ENCODE assay signal across 18 cellular contexts in genomic region chr4:102447413-102447812, GRCh38. TPM values are rescaled to one million over a fixed set of nuclear protein-coding genes. Genes with fewer than 3 reads are reported as not detected.
DNase-seq lines count a peak whose midpoint lies in the region; ATAC-seq and TF ChIP-seq lines count a peak whose summit lies in the region.
"Had no signal": no experiment of that assay in that cellular context is flagged by ENCODE, and none has a peak within 500 bp of the region (broad histone marks: within the 10 kb centered on the region; RNA-seq: fewer than 3 reads in every experiment).

No MANE protein-coding gene starts in this region.

- H3K36me3 Mint-ChIP-seq in central memory CD8-positive, alpha-beta T cell (ENCODE audit: insufficient read depth) = no peaks in the 10 kb centered on the region
- H3K36me3 Mint-ChIP-seq in CD4-positive, alpha-beta T cell (ENCODE audit: low read depth) = no peaks in the 10 kb centered on the region
- H3K36me3 Mint-ChIP-seq: type B pancreatic cell had no signal

- no peak for TF ChIP-seq CTCF in DND-41 (IDR thresholded peaks at IDR 0.05; ENCODE audit: borderline replicate concordance, extremely low read depth, low read length, poor library complexity, severe bottlenecking)
- TF ChIP-seq CTCF in CD4-positive, alpha-beta T cell (IDR thresholded peaks at IDR 0.05) = no peak

- H3K9me3 ChIP-seq in DND-41 (ENCODE audit: insufficient read depth, low read length, severe bottlenecking) = no peaks in the 10 kb centered on the region
- H3K9me3 ChIP-seq in CD4-positive, alpha-beta T cell (ENCODE audit: control insufficient read depth, low read length) = no peaks in the 10 kb centered on the region

- no peak overlapping the region for H3K27ac Mint-ChIP-seq in central memory CD8-positive, alpha-beta T cell (ENCODE audit: low read depth)
- H3K27ac Mint-ChIP-seq in CD4-positive, alpha-beta T cell = no peak overlapping the region
- H3K27ac Mint-ChIP-seq: nephron progenitor cell, type B pancreatic cell had no signal

- H3K27me3 Mint-ChIP-seq in central memory CD8-positive, alpha-beta T cell = no peaks in the 10 kb centered on the region
- H3K27me3 Mint-ChIP-seq in CD4-positive, alpha-beta T cell = no peaks in the 10 kb centered on the region
- H3K27me3 Mint-ChIP-seq: type B pancreatic cell had no signal

- ATAC-seq in DND-41 (ENCODE audit: insufficient read depth, low read depth) = peak; percentile 82
- peak; percentile 41 for ATAC-seq in GM18907 (IDR thresholded peaks at IDR 0.05; ENCODE audit: unreplicated experiment)
- ATAC-seq in central memory CD8-positive, alpha-beta T cell (replicated peaks; ENCODE audit: extremely low read depth, poor library complexity, severe bottlenecking) = peak; percentile 52
- no peak for ATAC-seq in CD4-positive, alpha-beta T cell (ENCODE audit: poor library complexity)
- ATAC-seq: esophagus mucosa, PC-3 had no signal

- intact Hi-C loops in CD4-positive, alpha-beta T cell (cut with DNase I, micrococcal nuclease) = loop anchor here (5.0 kb wide), 3 partner anchors 95 to 645 kb away; no protein-coding TSS in a partner anchor

- H3K27ac ChIP-seq in DND-41 (ENCODE audit: low read length) = peak overlapping the region; percentile 85
- no peak overlapping the region for H3K27ac ChIP-seq in CD4-positive, alpha-beta T cell (ENCODE audit: low read depth, low read length)

- peak overlapping the region; percentile 39 for H3K9ac ChIP-seq in DND-41 (ENCODE audit: low read depth, low read length)

- H3K4me3 ChIP-seq in DND-41 (ENCODE audit: low read depth in 1 of 2, low read length in 2 of 2) = no peak overlapping the region
- no peak overlapping the region for H3K4me3 ChIP-seq in Jurkat, Clone E6-1 (ENCODE audit: low read length)

- DNase-seq in DND-41 = peak; percentile 45
- DNase-seq in Jurkat, Clone E6-1 (ENCODE audit: low read depth, low spot score) = peak; percentile 51
- DNase-seq in central memory CD8-positive, alpha-beta T cell (ENCODE audit: low spot score in 2 of 2) = no peak
- DNase-seq in mesenteric fat pad (ENCODE audit: low spot score) = no peak
- DNase-seq in CD4-positive, alpha-beta T cell = no peak
- no peak for DNase-seq in NCI-H1105 treated with DMSO at 0.1 percent for 48 hours (lab: John Stamatoyannopoulos, UW)
- DNase-seq: kidney glomerular epithelial cell; NCI-H1417 treated with DMSO at 0.1 percent for 48 hours; NCI-H774; nephron progenitor cell; PC-3; posterior cingulate gyrus; SIG-M5; stimulated activated CD4-positive, alpha-beta T cell treated with anti-CD3 and anti-CD28 coated beads, Interleukin-1b, Interleukin-23, amount 100 ng/mL, for 48 hours; stimulated activated naive CD4-positive, alpha-beta T cell treated with Interleukin-2 at 50 U/mL for 16 hours had no signal

- peak overlapping the region; percentile 66 for H2AFZ ChIP-seq in DND-41 (ENCODE audit: low read depth, low read length)

- no peaks in the 10 kb centered on the region for H3K27me3 ChIP-seq in DND-41 (ENCODE audit: insufficient read depth, low read length, poor library complexity)
- no peaks in the 10 kb centered on the region for H3K27me3 ChIP-seq in CD4-positive, alpha-beta T cell (ENCODE audit: control insufficient read depth, insufficient read depth, low read length)

- CTCF ChIA-PET in CD4-positive, alpha-beta T cell (lab: Charles Lee) = no interaction called here

- H3K9me3 Mint-ChIP-seq in central memory CD8-positive, alpha-beta T cell = no peaks in the 10 kb centered on the region
- H3K9me3 Mint-ChIP-seq in CD4-positive, alpha-beta T cell = no peaks in the 10 kb centered on the region
- H3K9me3 Mint-ChIP-seq: nephron progenitor cell, type B pancreatic cell had no signal

- H3K36me3 ChIP-seq in DND-41 (ENCODE audit: insufficient read depth, low read length) = no peaks in the 10 kb centered on the region

- no peak overlapping the region for H3K4me3 Mint-ChIP-seq in central memory CD8-positive, alpha-beta T cell
- no peak overlapping the region for H3K4me3 Mint-ChIP-seq in CD4-positive, alpha-beta T cell
- H3K4me3 Mint-ChIP-seq: nephron progenitor cell, type B pancreatic cell had no signal

- H3K4me1 ChIP-seq in DND-41 (ENCODE audit: insufficient read depth, low read length) = peaks cover 16% of the 10 kb centered on the region

- H3K79me2 ChIP-seq in DND-41 (ENCODE audit: insufficient read depth, low read length) = no peaks in the 10 kb centered on the region

- H3K4me1 Mint-ChIP-seq in central memory CD8-positive, alpha-beta T cell = no peaks in the 10 kb centered on the region
- H3K4me1 Mint-ChIP-seq in CD4-positive, alpha-beta T cell (ENCODE audit: low read depth) = peaks cover 12% of the 10 kb centered on the region
- H3K4me1 Mint-ChIP-seq: nephron progenitor cell had no signal

- H3K4me2 ChIP-seq in DND-41 (ENCODE audit: insufficient read depth, low read length) = peak overlapping the region; percentile 50

- POLR2A ChIA-PET in CD4-positive, alpha-beta T cell (lab: Charles Lee) = interaction anchor here (1.6 kb wide), 1 partner anchor 178 kb away, joined by 4 read pairs; no protein-coding TSS in a partner anchor

- no peaks in the 10 kb centered on the region for H4K20me1 ChIP-seq in DND-41 (ENCODE audit: insufficient read depth, low read length)

RNA-seq across cellular contexts. Expression of gene NFKB1, which starts 53.7 kb away (rescaled TPM):
- polyA plus RNA-seq in Jurkat, Clone E6-1 (2012; ENCODE audit: insufficient read depth, insufficient read length) = 45.8 TPM
- total RNA-seq in mesenteric fat pad = 55.5 TPM
- 100 to 1,000 TPM; 134 TPM for total RNA-seq in CD4-positive, alpha-beta T cell

Comparison
In these comparisons a context has a peak if more than half of its experiments do, and no peak if none do; other contexts are left out.
1. DNase-seq: peak in DND-41 (single experiment) and Jurkat, Clone E6-1 (single experiment); none in central memory CD8-positive, alpha-beta T cell (0 of 2), mesenteric fat pad (single experiment), CD4-positive, alpha-beta T cell (0 of 10) and NCI-H1105 treated with DMSO at 0.1 percent for 48 hours (single experiment).